Comparison of ENCODE assay signal across 25 cellular contexts in the genomic region with DNA sequence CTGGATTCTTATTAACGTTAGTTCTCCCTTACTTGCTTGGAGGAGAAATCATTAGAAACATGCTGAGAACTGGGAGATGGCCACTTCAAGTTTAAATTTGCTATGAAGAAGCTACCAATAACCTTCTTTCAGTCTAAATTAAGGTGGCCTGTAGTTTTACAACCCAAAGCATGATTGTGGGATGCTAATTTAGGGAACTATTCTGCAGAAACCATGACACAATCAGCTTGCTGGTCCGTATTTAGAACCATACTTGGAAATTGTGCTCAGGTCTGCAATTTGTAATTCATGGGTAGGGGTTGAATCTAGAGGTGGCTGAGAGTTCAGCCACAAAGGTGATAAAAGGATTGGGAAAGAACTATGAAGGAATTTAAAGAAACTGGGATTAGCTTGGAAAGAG.
"Had no signal": no experiment of that assay in that cellular context is flagged by ENCODE, and none has a peak within 500 bp of the region (broad histone marks: within the 10 kb centered on the region; RNA-seq: fewer than 3 reads in every experiment).

No MANE protein-coding gene starts in this region.

- DNase-seq: activated CD4-positive, alpha-beta memory T cell treated with anti-CD3 and anti-CD28 coated beads for 36 hours; activated CD4-positive, alpha-beta T cell treated with anti-CD3 and anti-CD28 coated beads, Interleukin-2, amount 10 ng/mL, durations not matched to agents 7 days and 5 days; activated CD4-positive, CD25-positive, alpha-beta regulatory T cell; activated CD8-positive, alpha-beta memory T cell treated with anti-CD3 and anti-CD28 coated beads for 24 hours; activated naive CD4-positive, alpha-beta T cell treated with anti-CD3 and anti-CD28 coated beads, Interleukin-2, amount 50 U/mL, for 16 hours; activated naive CD8-positive, alpha-beta T cell treated with anti-CD3 and anti-CD28 coated beads, Interleukin-2, amount 10 ng/mL, durations not matched to agents 7 days and 5 days; activated T-cell treated with anti-CD3 and anti-CD28 coated beads, Interleukin-2, amount 50 U/mL, for 4 hours; adrenal gland; anterior cingulate cortex; caudate nucleus; KG1; NCI-H1048; NCI-H146; NCI-H187 treated with DMSO at 0.1 percent for 48 hours; NCI-H2171 treated with DMSO at 0.1 percent for 48 hours; NCI-H226; NCI-H526; NCI-H774; SHP77; T-cell; T-helper 2 cell; T1000 had no signal

- H3K36me3 ChIP-seq: adrenal gland had no signal

- H3K4me1 ChIP-seq: adrenal gland had no signal

- H3K36me3 Mint-ChIP-seq: activated naive CD8-positive, alpha-beta T cell treated with anti-CD3 and anti-CD28 coated beads, Interleukin-2, amount 10 ng/mL, durations not matched to agents 7 days and 5 days had no signal

- H3K4me1 Mint-ChIP-seq: activated naive CD8-positive, alpha-beta T cell treated with anti-CD3 and anti-CD28 coated beads, Interleukin-2, amount 10 ng/mL, durations not matched to agents 7 days and 5 days; IgD-negative memory B cell had no signal

- H3K27me3 Mint-ChIP-seq: activated CD4-positive, alpha-beta memory T cell treated with anti-CD3 and anti-CD28 coated beads for 36 hours; activated CD4-positive, alpha-beta T cell treated with anti-CD3 and anti-CD28 coated beads, Interleukin-2, amount 10 ng/mL, durations not matched to agents 7 days and 5 days; activated naive CD8-positive, alpha-beta T cell treated with anti-CD3 and anti-CD28 coated beads, Interleukin-2, amount 10 ng/mL, durations not matched to agents 7 days and 5 days; IgD-negative memory B cell; T-cell had no signal

- H3K27me3 ChIP-seq: adrenal gland had no signal

- FAIRE-seq: RCC 7860 had no signal

- H3K4me3 ChIP-seq: adrenal gland had no signal

- H3K4me3 Mint-ChIP-seq: activated CD4-positive, alpha-beta memory T cell treated with anti-CD3 and anti-CD28 coated beads for 36 hours; activated CD4-positive, alpha-beta T cell treated with anti-CD3 and anti-CD28 coated beads, Interleukin-2, amount 10 ng/mL, durations not matched to agents 7 days and 5 days; activated naive CD8-positive, alpha-beta T cell treated with anti-CD3 and anti-CD28 coated beads, Interleukin-2, amount 10 ng/mL, durations not matched to agents 7 days and 5 days; activated T-cell treated with anti-CD3 and anti-CD28 coated beads, Interleukin-2, amount 50 U/mL, for 4 hours; IgD-negative memory B cell; T-cell had no signal

- H3K27ac ChIP-seq: adrenal gland, VCaP had no signal

- ATAC-seq: activated T-cell treated with anti-CD3 and anti-CD28 coated beads, Interleukin-2, amount 50 U/mL, for 4 hours; T-cell had no signal

- H3K9me3 ChIP-seq: adrenal gland had no signal

- H3K27ac Mint-ChIP-seq: activated CD4-positive, alpha-beta memory T cell treated with anti-CD3 and anti-CD28 coated beads for 36 hours; activated CD4-positive, alpha-beta T cell treated with anti-CD3 and anti-CD28 coated beads, Interleukin-2, amount 10 ng/mL, durations not matched to agents 7 days and 5 days; activated naive CD8-positive, alpha-beta T cell treated with anti-CD3 and anti-CD28 coated beads, Interleukin-2, amount 10 ng/mL, durations not matched to agents 7 days and 5 days; IgD-negative memory B cell; T-cell had no signal
